ENCODE assay signal across 17 cellular contexts in the genomic region with DNA sequence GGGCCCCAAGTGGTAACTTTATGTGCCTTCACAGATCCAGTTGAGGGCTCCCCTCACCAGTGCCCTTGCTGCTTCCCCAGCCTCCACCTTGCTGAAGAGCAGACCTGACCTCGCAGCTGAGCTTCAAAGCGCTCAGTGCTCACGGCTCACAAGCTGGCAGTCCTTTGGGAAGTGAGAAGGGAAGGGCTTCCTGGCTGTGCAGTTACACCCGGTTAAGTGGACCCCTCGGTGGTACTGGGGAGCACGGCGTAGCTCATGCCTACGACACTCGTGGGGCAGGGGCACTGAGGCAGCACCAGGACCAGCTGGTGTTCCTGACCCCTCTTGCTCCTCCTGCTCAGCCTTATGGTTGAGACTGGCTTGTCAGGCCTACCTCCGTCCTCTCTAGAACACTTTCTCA.
DNase-seq lines count a peak whose midpoint lies in the region; ATAC-seq and TF ChIP-seq lines count a peak whose summit lies in the region.
"Had no signal": no experiment of that assay in that cellular context is flagged by ENCODE, and none has a peak within 500 bp of the region (broad histone marks: within the 10 kb centered on the region; RNA-seq: fewer than 3 reads in every experiment).

No MANE protein-coding gene starts in this region.

- H3K79me2 ChIP-seq in neural progenitor cell (ENCODE audit: low read depth): no peaks in the 10 kb centered on the region

- TF ChIP-seq POLR2A in gastroesophageal sphincter (IDR thresholded peaks at IDR 0.05): no peak
- no peak for TF ChIP-seq POLR2A in transverse colon (IDR thresholded peaks at IDR 0.05)

- H3K4me1 ChIP-seq in gastroesophageal sphincter (peaks cover 15 to 89% (median 29%) of the 10 kb centered on the region in 3 donors), neural progenitor cell (peaks cover 16% of the 10 kb centered on the region), transverse colon (peaks cover 0 to 22% (median 8%) of the 10 kb centered on the region in 4 donors)
- H3K4me1 ChIP-seq: HAP-1 had no signal

- H4K20me1 ChIP-seq in neural progenitor cell (ENCODE audit: low read depth): no peaks in the 10 kb centered on the region

- TF ChIP-seq CTCF in gastroesophageal sphincter (IDR thresholded peaks at IDR 0.05) (no peak), neural progenitor cell (IDR thresholded peaks at IDR 0.05) (no peak), transverse colon (IDR thresholded peaks at IDR 0.05) (no peak)

- peaks cover 11% of the 10 kb centered on the region for H3F3A ChIP-seq in neural progenitor cell (ENCODE audit: low read depth)

- H2AFZ ChIP-seq in neural progenitor cell (replicated peaks): peak overlapping the region; percentile 45

- no peaks in the 10 kb centered on the region for H3K27me3 ChIP-seq in gastroesophageal sphincter
- H3K27me3 ChIP-seq in neural progenitor cell: no peaks in the 10 kb centered on the region
- H3K27me3 ChIP-seq in transverse colon: no peaks in the 10 kb centered on the region
- H3K27me3 ChIP-seq: BE2C had no signal

- H3K4me3 Mint-ChIP-seq in neural progenitor cell: no peak overlapping the region
- H3K4me3 Mint-ChIP-seq: CD8-positive, alpha-beta T cell had no signal

- WGBS in gastroesophageal sphincter (ENCODE audit: low coverage in 1 of 2), 2 donors: 93 to 100% methylated on average over 1 to 2 of the region's 10 CpGs
- WGBS in transverse colon (ENCODE audit: low coverage in 1 of 2), 2 donors: 97% methylated on average over 10 of the region's 10 CpGs; no CpG with 5 or more reads in 1 of the 2 donors

- no peak for ATAC-seq in gastroesophageal sphincter
- ATAC-seq: CD8-positive, alpha-beta T cell had no signal

- in situ Hi-C loops in transverse colon (cut with MboI; ENCODE audit: low pct_ligation_motif_present in 1 of 4, low pct_unique_long_range_greater_than_20kb in 1 of 4, low sequenced_read_pairs in 3 of 4): no loop called here

- H3K4me1 Mint-ChIP-seq in neural progenitor cell: peaks cover 19% of the 10 kb centered on the region

- no peaks in the 10 kb centered on the region for H3K9me3 ChIP-seq in gastroesophageal sphincter
- H3K9me3 ChIP-seq in neural progenitor cell (ENCODE audit: low read depth): no peaks in the 10 kb centered on the region
- no peaks in the 10 kb centered on the region for H3K9me3 ChIP-seq in transverse colon
- H3K9me3 ChIP-seq: BE2C, HAP-1 had no signal

- H3K27me3 Mint-ChIP-seq in neural progenitor cell (ENCODE audit: insufficient read depth, low read depth): peaks cover 7% of the 10 kb centered on the region

- H3K27ac Mint-ChIP-seq in neural progenitor cell: peak overlapping the region; percentile 93
- H3K27ac Mint-ChIP-seq: CD8-positive, alpha-beta T cell had no signal

- DNase-seq in NCI-H146 (lab: John Stamatoyannopoulos, UW): peak; percentile 8
- no peak for DNase-seq in NCI-H146 treated with DMSO at 0.1 percent for 48 hours (lab: John Stamatoyannopoulos, UW; ENCODE audit: unreplicated experiment)
- no peak for DNase-seq in neural progenitor cell (ENCODE audit: low spot score)
- DNase-seq in transverse colon: no peak
- DNase-seq in germinal center (ENCODE audit: low spot score): no peak
- no peak for DNase-seq in NCI-H1092 treated with DMSO at 0.1 percent for 48 hours (lab: John Stamatoyannopoulos, UW)
- DNase-seq in C1 segment of cervical spinal cord (lab: John Stamatoyannopoulos, UW): no peak
- DNase-seq: BE2C; CD8-positive, alpha-beta T cell; DMS79 treated with DMSO at 0.1 percent for 48 hours; NCI-H1436; NCI-H2081; NCI-H524; Right ventricle myocardium superior had no signal

- intact Hi-C loops in transverse colon (cut with DNase I; ENCODE audit: low total_unique reads): no loop called here

- TF ChIP-seq EP300 in gastroesophageal sphincter (IDR thresholded peaks at IDR 0.05): no peak
- TF ChIP-seq EP300 in transverse colon (IDR thresholded peaks at IDR 0.05; ENCODE audit: low read depth): no peak

- H3K36me3 ChIP-seq in gastroesophageal sphincter (no peaks in the 10 kb centered on the region), neural progenitor cell (no peaks in the 10 kb centered on the region), transverse colon (no peaks in the 10 kb centered on the region)
- H3K36me3 ChIP-seq: BE2C, HAP-1 had no signal

- H3K4me2 ChIP-seq in neural progenitor cell: no peak overlapping the region

- H3K4me3 ChIP-seq in gastroesophageal sphincter: no peak overlapping the region
- no peak overlapping the region for H3K4me3 ChIP-seq in neural progenitor cell
- no peak overlapping the region for H3K4me3 ChIP-seq in transverse colon
- H3K4me3 ChIP-seq: HAP-1 had no signal

- peak overlapping the region; percentile 23 to 83 (median 78) for H3K27ac ChIP-seq in gastroesophageal sphincter
- H3K27ac ChIP-seq in neural progenitor cell: no peak overlapping the region
- H3K27ac ChIP-seq in transverse colon: peak overlapping the region in 3 of 4 donors; percentile 27 to 70 (median 65)
- H3K27ac ChIP-seq: 22Rv1 had no signal

- H3K9me3 Mint-ChIP-seq in neural progenitor cell: no peaks in the 10 kb centered on the region
- H3K9me3 Mint-ChIP-seq: CD8-positive, alpha-beta T cell had no signal

- no peaks in the 10 kb centered on the region for H3K36me3 Mint-ChIP-seq in neural progenitor cell
- H3K36me3 Mint-ChIP-seq: CD8-positive, alpha-beta T cell had no signal

- no peak overlapping the region for H3K9ac ChIP-seq in neural progenitor cell
